In the genomic region with DNA sequence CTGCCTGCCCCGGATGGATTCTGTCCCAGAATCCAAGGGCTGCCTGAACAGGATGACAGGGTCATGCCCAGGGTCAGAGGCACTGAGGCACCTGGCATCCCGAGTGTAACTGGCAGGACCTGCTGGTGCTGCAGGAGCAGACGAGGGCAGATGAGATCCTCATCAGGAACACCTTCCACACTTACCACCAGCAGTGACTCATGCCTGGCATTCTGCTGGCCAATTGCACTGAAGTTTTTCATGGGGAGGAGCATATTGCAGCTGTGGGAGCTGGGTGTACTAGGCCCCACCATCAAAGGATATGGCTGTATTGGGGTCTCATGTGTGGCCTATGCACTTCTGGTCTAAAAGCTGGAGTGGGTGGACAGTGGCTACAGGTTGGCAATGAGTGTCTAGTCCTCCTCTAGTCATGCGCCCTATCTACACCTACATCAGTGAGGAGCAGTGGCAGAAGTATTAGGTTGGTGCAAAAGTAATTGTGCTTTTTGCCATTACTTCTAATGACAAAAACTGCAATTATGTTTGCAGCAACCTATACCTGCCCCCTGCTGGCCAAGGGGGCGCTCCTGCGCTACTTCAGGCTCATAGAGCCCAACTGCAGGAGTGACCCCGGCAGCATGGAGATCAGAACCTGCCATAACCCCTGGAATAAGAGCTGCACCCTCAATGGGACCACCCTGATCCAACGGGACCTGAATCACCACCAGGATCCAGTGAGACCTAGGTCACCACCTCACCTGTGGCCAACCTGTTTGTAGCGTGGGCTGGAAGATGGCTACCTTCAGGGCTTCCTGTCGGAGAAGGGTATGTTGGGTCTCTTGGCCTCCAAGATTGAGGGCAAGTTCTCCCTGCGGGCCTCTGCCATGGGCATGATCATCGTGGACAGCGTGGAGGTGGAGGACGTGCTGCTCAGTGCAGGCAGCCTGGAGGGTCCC, we compare ENCODE assay signal across 8 cellular contexts. TPM values are rescaled to one million over a fixed set of nuclear protein-coding genes. Genes with fewer than 3 reads are reported as not detected.
A peak's percentile ranks its signal among the peaks of the same experiment; 100 is the strongest.
DNase-seq lines count a peak whose midpoint lies in the region; TF ChIP-seq lines count a peak whose summit lies in the region.
"Had no signal": no experiment of that assay in that cellular context is flagged by ENCODE, and none has a peak within 500 bp of the region (broad histone marks: within the 10 kb centered on the region; RNA-seq: fewer than 3 reads in every experiment).

No MANE protein-coding gene starts in this region.

- no peak overlapping the region for H3K4me3 ChIP-seq in PC-9
- H3K4me3 ChIP-seq: SJCRH30 had no signal

- CTCF ChIA-PET in PC-9 (lab: Charles Lee): no interaction called here

- in situ Hi-C loops in GM13977 (cut with MboI; ENCODE audit: low pct_unique_long_range_greater_than_20kb, low sequenced_read_pairs, unreplicated experiment): loop anchor here (25.0 kb wide), 1 partner anchor 167 kb away; no protein-coding TSS in a partner anchor

- intact Hi-C loops in PC-9 (cut with micrococcal nuclease; ENCODE audit: unreplicated experiment): no loop called here

- no peaks in the 10 kb centered on the region for H3K4me1 ChIP-seq in PC-9 (replicated peaks; ENCODE audit: insufficient read depth)
- H3K4me1 ChIP-seq: SJCRH30 had no signal

- no peak overlapping the region for H2AFZ ChIP-seq in PC-9

- POLR2A ChIA-PET in PC-9 (lab: Charles Lee; ENCODE audit: unreplicated experiment): no interaction called here

- no peaks in the 10 kb centered on the region for H3K36me3 ChIP-seq in PC-9 (ENCODE audit: low read depth)
- H3K36me3 ChIP-seq: SJCRH30 had no signal

- no peaks in the 10 kb centered on the region for H3K9me2 ChIP-seq in PC-9 (ENCODE audit: insufficient read depth)

- H3K79me2 ChIP-seq in PC-9 (ENCODE audit: low read depth): no peaks in the 10 kb centered on the region

- no peaks in the 10 kb centered on the region for H3K9me3 ChIP-seq in PC-9 (ENCODE audit: insufficient read depth, low read depth)
- H3K9me3 ChIP-seq: SJCRH30 had no signal

- DNase-seq in GM13977 (ENCODE audit: low spot score): no peak
- DNase-seq in PC-9: no peak
- DNase-seq in activated naive CD4-positive, alpha-beta T cell treated with anti-CD3 and anti-CD28 coated beads, Interleukin-2, amount 50 U/mL, for 16 hours: peak; percentile 50
- peak; percentile 8 for DNase-seq in midbrain (lab: John Stamatoyannopoulos, UW)
- DNase-seq in DMS153 treated with DMSO at 0.1 percent for 48 hours (lab: John Stamatoyannopoulos, UW; ENCODE audit: unreplicated experiment): no peak
- DNase-seq in inferior parietal cortex (ENCODE audit: extremely low spot score): no peak
- DNase-seq in AG08395 (ENCODE audit: low spot score): no peak

- H3K27me3 ChIP-seq in PC-9 (ENCODE audit: insufficient read depth, low read depth): peaks cover 12% of the 10 kb centered on the region; the same call in 1 of the 2 replicates
- H3K27me3 ChIP-seq: SJCRH30 had no signal

- TF ChIP-seq CTCF in GM13977 (IDR thresholded peaks at IDR 0.05; ENCODE audit: extremely low read depth, insufficient read depth, missing control alignments) (peak; percentile 75), PC-9 (conservative IDR thresholded peaks at IDR 0.05) (peak; percentile 39)

- no peak overlapping the region for H3K27ac ChIP-seq in PC-9
- H3K27ac ChIP-seq: SJCRH30 had no signal

- H3F3A ChIP-seq in PC-9 (ENCODE audit: insufficient read depth, low read depth): no peaks in the 10 kb centered on the region

- no peak overlapping the region for H3K4me2 ChIP-seq in PC-9

- BruUV-seq in PC-9 (replicated peaks; lab: Mats Ljungman, UMichigan): no TSS peak

- H4K20me1 ChIP-seq in PC-9 (ENCODE audit: insufficient read depth): no peaks in the 10 kb centered on the region

RNA-seq across cellular contexts. Expression of a gene that starts 8.0 kb away (rescaled TPM):
- total RNA-seq in PC-9 (2021): not detected in 2 replicates
- total RNA-seq: SJCRH30 had no signal

Comparison
In these comparisons a context has a peak if more than half of its experiments do, and no peak if none do; other contexts are left out.
1. DNase-seq: peak in activated naive CD4-positive, alpha-beta T cell treated with anti-CD3 and anti-CD28 coated beads, Interleukin-2, amount 50 U/mL, for 16 hours (single experiment) and midbrain (single experiment); none in GM13977 (single experiment), PC-9 (0 of 2), DMS153 treated with DMSO at 0.1 percent for 48 hours (single experiment), inferior parietal cortex (single experiment) and AG08395 (single experiment).